ENCODE assay signal across 11 cellular contexts in the genomic region with DNA sequence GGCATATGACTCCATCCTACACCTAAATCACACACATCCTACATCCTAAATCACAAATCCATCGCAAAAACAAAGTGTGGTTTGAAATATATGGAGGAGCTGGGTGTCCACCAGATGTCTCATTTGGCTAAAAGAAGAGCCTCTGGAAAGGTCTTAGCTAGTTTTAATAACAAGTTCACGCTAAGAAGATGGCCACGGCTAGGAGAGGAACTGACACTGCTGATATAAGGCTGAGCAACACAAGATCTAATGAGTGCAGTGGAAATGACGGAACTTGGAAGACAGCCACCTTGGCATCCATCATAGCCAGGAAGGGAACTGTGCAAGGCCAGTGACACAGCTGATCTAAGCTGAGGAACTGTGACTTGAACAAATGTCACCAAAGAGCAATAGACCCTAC. TPM values are rescaled to one million over a fixed set of nuclear protein-coding genes. Genes with fewer than 3 reads are reported as not detected.
DNase-seq lines count a peak whose midpoint lies in the region; ATAC-seq and TF ChIP-seq lines count a peak whose summit lies in the region.
"Had no signal": no experiment of that assay in that cellular context is flagged by ENCODE, and none has a peak within 500 bp of the region (broad histone marks: within the 10 kb centered on the region; RNA-seq: fewer than 3 reads in every experiment).

No MANE protein-coding gene starts in this region.

- H3K27me3 ChIP-seq in brain microvascular endothelial cell (replicated peaks) (no peaks in the 10 kb centered on the region), thyroid gland (no peaks in the 10 kb centered on the region)

- H3K36me3 ChIP-seq in brain microvascular endothelial cell (replicated peaks) (no peaks in the 10 kb centered on the region), thyroid gland (no peaks in the 10 kb centered on the region)

- no peak overlapping the region for H3K4me3 ChIP-seq in brain microvascular endothelial cell (ENCODE audit: low read depth, low read length)
- no peak overlapping the region for H3K4me3 ChIP-seq in thyroid gland (replicated peaks in 1 of 3)

- peaks cover 7% of the 10 kb centered on the region for H3K27me3 Mint-ChIP-seq in activated CD4-positive, alpha-beta T cell treated with anti-CD3 and anti-CD28 coated beads for 36 hours

- intact Hi-C loops in thyroid gland (cut with DNase I) = no loop called here
- intact Hi-C loops in activated CD4-positive, alpha-beta T cell treated with anti-CD3 and anti-CD28 coated beads for 36 hours (cut with DNase I, micrococcal nuclease) = no loop called here

- H3K36me3 Mint-ChIP-seq in activated CD4-positive, alpha-beta T cell treated with anti-CD3 and anti-CD28 coated beads for 36 hours (ENCODE audit: low read depth) = no peaks in the 10 kb centered on the region

- no peak for TF ChIP-seq CTCF in brain microvascular endothelial cell (IDR thresholded peaks at IDR 0.05; ENCODE audit: low read depth, low read length, missing control alignments)
- TF ChIP-seq CTCF in thyroid gland (IDR thresholded peaks at IDR 0.05) = peak in 2 of 6 experiments; percentile 12 to 23

- no peaks in the 10 kb centered on the region for H3K9me3 ChIP-seq in thyroid gland

- peaks cover 9 to 23% of the 10 kb centered on the region in 2 donors for H3K4me1 ChIP-seq in thyroid gland

- H3K27ac ChIP-seq in brain microvascular endothelial cell (no peak overlapping the region), thyroid gland (peak overlapping the region; percentile 79 to 84 (median 79))
- H3K27ac ChIP-seq: HL-60 had no signal

- H3K27ac Mint-ChIP-seq in activated CD4-positive, alpha-beta T cell treated with anti-CD3 and anti-CD28 coated beads for 36 hours = no peak overlapping the region

- ATAC-seq in activated CD4-positive, alpha-beta T cell treated with anti-CD3 and anti-CD28 coated beads for 36 hours = no peak
- ATAC-seq in HG03521 (IDR thresholded peaks at IDR 0.05; ENCODE audit: unreplicated experiment) = no peak
- ATAC-seq: SK-N-SH treated with all-trans-retinoic acid at 6 μM for 48 hours had no signal

- in situ Hi-C loops in KBM-7 (cut with MboI; ENCODE audit: low pct_unique_long_range_greater_than_20kb, low sequenced_read_pairs) = no loop called here
- in situ Hi-C loops in brain microvascular endothelial cell (cut with HindIII; ENCODE audit: low pct_ligation_motif_present, low sequenced_read_pairs) = no loop called here

- no peak overlapping the region for H3K4me3 Mint-ChIP-seq in activated CD4-positive, alpha-beta T cell treated with anti-CD3 and anti-CD28 coated beads for 36 hours

- TF ChIP-seq POLR2A in thyroid gland (IDR thresholded peaks at IDR 0.05) = no peak

- POLR2A ChIA-PET in activated CD4-positive, alpha-beta T cell treated with anti-CD3 and anti-CD28 coated beads for 36 hours (lab: Charles Lee) = interaction anchor here (0.7 kb wide), 1 partner anchor 80 kb away, joined by 3 read pairs; no protein-coding TSS in a partner anchor

- WGBS in thyroid gland, 2 donors = 44 to 51% methylated on average over 4 of the region's 4 CpGs

- H3K9me3 Mint-ChIP-seq in activated CD4-positive, alpha-beta T cell treated with anti-CD3 and anti-CD28 coated beads for 36 hours (ENCODE audit: low read depth) = peaks cover 2% of the 10 kb centered on the region

- no peaks in the 10 kb centered on the region for H3K4me1 Mint-ChIP-seq in activated CD4-positive, alpha-beta T cell treated with anti-CD3 and anti-CD28 coated beads for 36 hours

- DNase-seq in KBM-7 (peak; percentile 35), brain microvascular endothelial cell (peak; percentile 5), kidney tubule cell (ENCODE audit: low spot score) (peak; percentile 51), thyroid gland (peak; percentile 71 to 74), NCI-H345 treated with DMSO at 0.1 percent for 48 hours (lab: John Stamatoyannopoulos, UW; ENCODE audit: unreplicated experiment) (no peak), SHP77 treated with DMSO at 0.1 percent for 48 hours (lab: John Stamatoyannopoulos, UW) (no peak)
- no peak for DNase-seq in activated CD4-positive, alpha-beta T cell treated with anti-CD3 and anti-CD28 coated beads for 36 hours
- DNase-seq: mesendoderm had no signal

- CTCF ChIA-PET in activated CD4-positive, alpha-beta T cell treated with anti-CD3 and anti-CD28 coated beads for 36 hours (lab: Charles Lee) = interaction anchor here (0.7 kb wide), 1 partner anchor 20 kb away, joined by 3 read pairs; no protein-coding TSS in a partner anchor

RNA-seq across cellular contexts. Expression of a gene that starts 60.0 kb away (rescaled TPM):
- 10 to 100 TPM; 23.4 to 46.5 (median 29.3) TPM for total RNA-seq in thyroid gland
- 1 to 10 TPM; 2.2 TPM for total RNA-seq in activated CD4-positive, alpha-beta T cell treated with anti-CD3 and anti-CD28 coated beads for 36 hours

Comparison
In these comparisons a context has a peak if more than half of its experiments do, and no peak if none do; other contexts are left out.
1. DNase-seq: peak in KBM-7 (single experiment), brain microvascular endothelial cell (single experiment), kidney tubule cell (single experiment) and thyroid gland (2 of 2); none in activated CD4-positive, alpha-beta T cell treated with anti-CD3 and anti-CD28 coated beads for 36 hours (single experiment), NCI-H345 treated with DMSO at 0.1 percent for 48 hours (single experiment) and SHP77 treated with DMSO at 0.1 percent for 48 hours (single experiment).
2. RNA of a gene that starts 60.0 kb away (total RNA-seq): 23.4 to 46.5 TPM in thyroid gland; 2.2 TPM in activated CD4-positive, alpha-beta T cell treated with anti-CD3 and anti-CD28 coated beads for 36 hours; every median in the first group is over 4 times any median in the second.